Comparison of ENCODE assay signal across 23 cellular contexts in the genomic region with DNA sequence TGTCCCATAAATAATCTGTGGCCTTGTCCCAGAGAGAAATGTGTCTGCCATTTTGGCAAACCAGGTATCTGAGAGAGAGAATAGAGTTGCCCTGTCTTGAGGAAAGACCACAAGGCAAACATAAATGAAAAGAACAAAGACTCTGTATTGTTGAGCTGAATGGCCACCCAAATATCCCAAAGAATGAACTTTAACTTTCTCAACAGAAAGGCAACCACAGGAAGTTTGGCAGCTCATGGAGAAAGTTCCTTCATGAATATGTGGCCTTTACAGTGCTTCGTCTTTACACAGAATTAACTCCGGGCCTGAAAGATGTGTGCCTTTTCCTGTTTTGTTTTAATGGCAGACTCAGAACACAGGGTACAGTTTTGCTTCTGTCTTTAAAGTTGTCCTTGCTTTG. TPM values are rescaled to one million over a fixed set of nuclear protein-coding genes. Genes with fewer than 3 reads are reported as not detected.
"Had no signal": no experiment of that assay in that cellular context is flagged by ENCODE, and none has a peak within 500 bp of the region (broad histone marks: within the 10 kb centered on the region; RNA-seq: fewer than 3 reads in every experiment).

No MANE protein-coding gene starts in this region.

- H3K36me3 ChIP-seq: neural progenitor cell, prostate gland, right lobe of liver, stomach, thoracic aorta, upper lobe of right lung had no signal

- H3K27ac ChIP-seq: neural progenitor cell, right lobe of liver, thoracic aorta, upper lobe of right lung had no signal

- H3K4me1 ChIP-seq: neural progenitor cell, upper lobe of right lung had no signal

- DNase-seq: activated CD4-positive, alpha-beta memory T cell treated with anti-CD3 and anti-CD28 coated beads, Interleukin-2, amount 10 ng/mL, durations not matched to agents 7 days and 5 days; activated CD4-positive, alpha-beta T cell treated with anti-CD3 and anti-CD28 coated beads for 48 hours; activated CD4-positive, CD25-positive, alpha-beta regulatory T cell; activated CD8-positive, alpha-beta memory T cell treated with anti-CD3 and anti-CD28 coated beads, Interleukin-2, amount 10 ng/mL, durations not matched to agents 7 days and 5 days; activated naive CD4-positive, alpha-beta T cell; activated naive CD8-positive, alpha-beta T cell treated with anti-CD3 and anti-CD28 coated beads for 36 hours; amygdala; cerebellar nuclear complex; effector CD4-positive, alpha-beta T cell; foreskin fibroblast; kidney; naive thymus-derived CD4-positive, alpha-beta T cell; right lobe of liver; SK-N-SH; stimulated activated CD4-positive, alpha-beta T cell treated with anti-CD3 and anti-CD28 coated beads, Interleukin-4, amount 100 ng/mL, for 24 hours; stomach; T-cell; upper lobe of right lung had no signal

- H3K9me3 ChIP-seq: prostate gland, right lobe of liver, SK-N-SH, stomach, thoracic aorta, upper lobe of right lung had no signal

- ATAC-seq: activated CD8-positive, alpha-beta memory T cell treated with anti-CD3 and anti-CD28 coated beads, Interleukin-2, amount 10 ng/mL, durations not matched to agents 7 days and 5 days; activated T-helper 17 cell treated with anti-CD3 and anti-CD28 coated beads, Interleukin-2, amount 50 U/mL, for 72 hours; naive thymus-derived CD4-positive, alpha-beta T cell; stimulated activated effector memory CD8-positive, alpha-beta T cell treated with anti-CD3 and anti-CD28 coated beads, Interleukin-12 subunit alpha, Interleukin-12 subunit beta, amount 100 ng/mL, for 72 hours; T-cell; upper lobe of right lung had no signal

- H3K4me3 ChIP-seq: neural progenitor cell, prostate gland, right lobe of liver, stomach, thoracic aorta, upper lobe of right lung had no signal

- H3K27me3 ChIP-seq: neural progenitor cell, right lobe of liver, stomach, upper lobe of right lung had no signal

RNA-seq across cellular contexts. Expression of a gene that starts 41.4 kb away (rescaled TPM):
- polyA plus RNA-seq: naive thymus-derived CD4-positive, alpha-beta T cell had no signal
